In genomic region chr19:51131780-51132680, GRCh38 we compare ENCODE assay signal across 1 cellular context.
TF ChIP-seq lines count a peak whose summit lies in the region.

No MANE protein-coding gene starts in this region.

TF ChIP-seq in HCT116, 20 proteins besides CTCF, POLR2A, EP300 and RAD21 (continued from another document):
- no peak for TF ChIP-seq ZBTB33 (IDR thresholded peaks at IDR 0.05; ENCODE audit: extremely low read depth, insufficient replicate concordance, low read length)
- no peak for TF ChIP-seq ZFX (IDR thresholded peaks at IDR 0.05)
- TF ChIP-seq, protein P1, sequence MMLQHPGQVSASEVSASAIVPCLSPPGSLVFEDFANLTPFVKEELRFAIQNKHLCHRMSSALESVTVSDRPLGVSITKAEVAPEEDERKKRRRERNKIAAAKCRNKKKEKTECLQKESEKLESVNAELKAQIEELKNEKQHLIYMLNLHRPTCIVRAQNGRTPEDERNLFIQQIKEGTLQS (IDR thresholded peaks at IDR 0.05): no peak
